In the genomic region with DNA sequence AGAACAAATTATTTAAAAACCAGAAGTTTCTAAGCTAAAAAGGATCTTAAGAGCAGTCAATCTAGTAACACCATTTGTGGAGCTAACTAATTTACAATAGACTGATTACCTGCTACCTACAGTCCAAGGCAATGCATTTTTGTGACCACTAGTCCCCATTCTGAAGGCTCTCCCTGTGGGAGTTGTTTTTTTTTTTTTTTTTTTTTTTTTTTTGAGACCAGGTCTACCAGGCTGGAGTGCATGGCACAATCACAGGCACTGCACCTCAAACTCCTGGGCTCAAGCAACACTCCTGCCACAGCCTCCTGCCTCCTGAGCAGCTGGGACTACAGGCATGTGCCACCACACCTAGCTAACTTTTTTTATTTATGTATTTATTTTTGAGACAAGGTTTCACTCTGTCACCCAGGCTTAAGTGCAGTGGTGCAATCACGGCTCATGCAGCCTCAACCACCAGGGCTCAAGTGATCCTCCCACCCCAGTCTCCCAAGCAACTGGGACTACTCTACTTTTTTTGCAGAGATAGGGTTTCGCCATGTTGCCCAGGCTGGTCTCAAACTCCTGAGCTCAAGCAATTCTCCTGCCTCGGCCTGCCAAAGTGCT, we compare ENCODE assay signal across 1 cellular context.
TF ChIP-seq lines count a peak whose summit lies in the region.

No MANE protein-coding gene starts in this region.

TF ChIP-seq in GM23338, 12 proteins besides CTCF, POLR2A, EP300 and RAD21 (continued from another document):
- TF ChIP-seq EZH2 (IDR thresholded peaks at IDR 0.05; ENCODE audit: low read depth, unreplicated experiment) = no peak
- no peak for TF ChIP-seq POLR2AphosphoS5 (IDR thresholded peaks at IDR 0.05; ENCODE audit: low read depth)
- TF ChIP-seq, protein P1, sequence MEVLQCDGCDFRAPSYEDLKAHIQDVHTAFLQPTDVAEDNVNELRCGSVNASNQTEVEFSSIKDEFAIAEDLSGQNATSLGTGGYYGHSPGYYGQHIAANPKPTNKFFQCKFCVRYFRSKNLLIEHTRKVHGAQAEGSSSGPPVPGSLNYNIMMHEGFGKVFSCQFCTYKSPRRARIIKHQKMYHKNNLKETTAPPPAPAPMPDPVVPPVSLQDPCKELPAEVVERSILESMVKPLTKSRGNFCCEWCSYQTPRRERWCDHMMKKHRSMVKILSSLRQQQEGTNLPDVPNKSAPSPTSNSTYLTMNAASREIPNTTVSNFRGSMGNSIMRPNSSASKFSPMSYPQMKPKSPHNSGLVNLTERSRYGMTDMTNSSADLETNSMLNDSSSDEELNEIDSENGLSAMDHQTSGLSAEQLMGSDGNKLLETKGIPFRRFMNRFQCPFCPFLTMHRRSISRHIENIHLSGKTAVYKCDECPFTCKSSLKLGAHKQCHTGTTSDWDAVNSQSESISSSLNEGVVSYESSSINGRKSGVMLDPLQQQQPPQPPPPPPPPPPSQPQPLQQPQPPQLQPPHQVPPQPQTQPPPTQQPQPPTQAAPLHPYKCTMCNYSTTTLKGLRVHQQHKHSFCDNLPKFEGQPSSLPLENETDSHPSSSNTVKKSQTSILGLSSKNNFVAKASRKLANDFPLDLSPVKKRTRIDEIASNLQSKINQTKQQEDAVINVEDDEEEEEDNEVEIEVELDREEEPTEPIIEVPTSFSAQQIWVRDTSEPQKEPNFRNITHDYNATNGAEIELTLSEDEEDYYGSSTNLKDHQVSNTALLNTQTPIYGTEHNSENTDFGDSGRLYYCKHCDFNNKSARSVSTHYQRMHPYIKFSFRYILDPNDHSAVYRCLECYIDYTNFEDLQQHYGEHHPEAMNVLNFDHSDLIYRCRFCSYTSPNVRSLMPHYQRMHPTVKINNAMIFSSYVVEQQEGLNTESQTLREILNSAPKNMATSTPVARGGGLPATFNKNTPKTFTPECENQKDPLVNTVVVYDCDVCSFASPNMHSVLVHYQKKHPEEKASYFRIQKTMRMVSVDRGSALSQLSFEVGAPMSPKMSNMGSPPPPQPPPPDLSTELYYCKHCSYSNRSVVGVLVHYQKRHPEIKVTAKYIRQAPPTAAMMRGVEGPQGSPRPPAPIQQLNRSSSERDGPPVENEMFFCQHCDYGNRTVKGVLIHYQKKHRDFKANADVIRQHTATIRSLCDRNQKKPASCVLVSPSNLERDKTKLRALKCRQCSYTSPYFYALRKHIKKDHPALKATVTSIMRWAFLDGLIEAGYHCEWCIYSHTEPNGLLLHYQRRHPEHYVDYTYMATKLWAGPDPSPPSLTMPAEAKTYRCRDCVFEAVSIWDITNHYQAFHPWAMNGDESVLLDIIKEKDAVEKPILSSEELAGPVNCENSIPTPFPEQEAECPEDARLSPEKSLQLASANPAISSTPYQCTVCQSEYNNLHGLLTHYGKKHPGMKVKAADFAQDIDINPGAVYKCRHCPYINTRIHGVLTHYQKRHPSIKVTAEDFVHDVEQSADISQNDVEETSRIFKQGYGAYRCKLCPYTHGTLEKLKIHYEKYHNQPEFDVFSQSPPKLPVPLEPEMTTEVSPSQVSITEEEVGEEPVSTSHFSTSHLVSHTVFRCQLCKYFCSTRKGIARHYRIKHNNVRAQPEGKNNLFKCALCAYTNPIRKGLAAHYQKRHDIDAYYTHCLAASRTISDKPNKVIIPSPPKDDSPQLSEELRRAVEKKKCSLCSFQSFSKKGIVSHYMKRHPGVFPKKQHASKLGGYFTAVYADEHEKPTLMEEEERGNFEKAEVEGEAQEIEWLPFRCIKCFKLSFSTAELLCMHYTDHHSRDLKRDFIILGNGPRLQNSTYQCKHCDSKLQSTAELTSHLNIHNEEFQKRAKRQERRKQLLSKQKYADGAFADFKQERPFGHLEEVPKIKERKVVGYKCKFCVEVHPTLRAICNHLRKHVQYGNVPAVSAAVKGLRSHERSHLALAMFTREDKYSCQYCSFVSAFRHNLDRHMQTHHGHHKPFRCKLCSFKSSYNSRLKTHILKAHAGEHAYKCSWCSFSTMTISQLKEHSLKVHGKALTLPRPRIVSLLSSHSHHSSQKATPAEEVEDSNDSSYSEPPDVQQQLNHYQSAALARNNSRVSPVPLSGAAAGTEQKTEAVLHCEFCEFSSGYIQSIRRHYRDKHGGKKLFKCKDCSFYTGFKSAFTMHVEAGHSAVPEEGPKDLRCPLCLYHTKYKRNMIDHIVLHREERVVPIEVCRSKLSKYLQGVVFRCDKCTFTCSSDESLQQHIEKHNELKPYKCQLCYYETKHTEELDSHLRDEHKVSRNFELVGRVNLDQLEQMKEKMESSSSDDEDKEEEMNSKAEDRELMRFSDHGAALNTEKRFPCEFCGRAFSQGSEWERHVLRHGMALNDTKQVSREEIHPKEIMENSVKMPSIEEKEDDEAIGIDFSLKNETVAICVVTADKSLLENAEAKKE (CRISPR knock-in tag; IDR thresholded peaks at IDR 0.05) = no peak
- TF ChIP-seq ZNF331 (CRISPR knock-in tag; IDR thresholded peaks at IDR 0.05; ENCODE audit: low read depth) = no peak
